Comparison of ENCODE assay signal across 8 cellular contexts in genomic region chr15:68977426-68977825, GRCh38. TPM values are rescaled to one million over a fixed set of nuclear protein-coding genes. Genes with fewer than 3 reads are reported as not detected.
"Had no signal": no experiment of that assay in that cellular context is flagged by ENCODE, and none has a peak within 500 bp of the region (broad histone marks: within the 10 kb centered on the region; RNA-seq: fewer than 3 reads in every experiment).

No MANE protein-coding gene starts in this region.

RNA-seq across cellular contexts. Expression of gene NOX5, which starts 37.1 kb away (rescaled TPM):
- total RNA-seq: left ventricle myocardium inferior, left ventricle myocardium superior, lower lobe of right lung, lung microvascular endothelial cell, mononuclear cell had no signal
- polyA plus RNA-seq: hepatocyte; naive thymus-derived CD4-positive, alpha-beta T cell had no signal

RNA-seq across cellular contexts. Expression of gene SPESP1, which starts 47.1 kb away (rescaled TPM):
- total RNA-seq: hepatocyte, mesothelial cell of epicardium had no signal
- polyA plus RNA-seq: hepatocyte had no signal
